ENCODE assay signal across 9 cellular contexts in the genomic region with DNA sequence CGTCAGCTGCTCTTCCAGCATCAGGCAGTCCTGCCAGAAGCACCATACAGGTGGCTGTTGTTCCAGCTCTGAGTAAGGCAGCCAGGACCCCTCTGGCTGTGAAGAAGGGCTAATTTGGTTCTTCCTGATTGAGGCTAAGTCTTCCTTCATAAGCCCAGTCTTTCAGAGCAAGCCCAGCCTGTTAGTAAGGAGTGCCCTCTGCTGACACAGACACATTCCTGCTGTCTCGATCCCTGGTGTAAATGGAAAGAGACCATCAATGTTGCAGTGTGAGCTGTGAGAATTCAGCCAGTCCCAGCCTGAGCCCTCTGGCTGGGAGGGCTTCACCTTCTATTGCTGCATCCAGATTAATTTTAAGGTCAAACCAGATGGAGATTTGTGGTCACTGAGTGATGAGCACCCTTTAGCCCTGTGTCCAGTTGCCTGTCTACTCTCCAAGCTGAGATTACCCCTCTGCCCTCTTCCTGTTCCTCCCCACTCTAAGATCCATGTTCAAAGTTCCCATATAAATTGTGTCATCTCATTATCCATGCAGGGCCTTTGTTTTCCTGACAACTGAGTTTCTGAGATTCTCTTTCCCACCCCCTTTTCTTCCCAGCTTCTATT. TPM values are rescaled to one million over a fixed set of nuclear protein-coding genes. Genes with fewer than 3 reads are reported as not detected.
A peak's percentile ranks its signal among the peaks of the same experiment; 100 is the strongest.
DNase-seq lines count a peak whose midpoint lies in the region; ATAC-seq and TF ChIP-seq lines count a peak whose summit lies in the region.
"Had no signal": no experiment of that assay in that cellular context is flagged by ENCODE, and none has a peak within 500 bp of the region (broad histone marks: within the 10 kb centered on the region; RNA-seq: fewer than 3 reads in every experiment).

No MANE protein-coding gene starts in this region.

- peak; percentile 11 for DNase-seq in AG08395 (ENCODE audit: low spot score)
- DNase-seq in H7 = peak; percentile 75
- peak; percentile 49 for DNase-seq in SKM-1 (lab: John Stamatoyannopoulos, UW; ENCODE audit: unreplicated experiment)
- DNase-seq in cardiac muscle cell (ENCODE audit: low read depth in 1 of 2, low spot score in 1 of 2) = peak; percentile 59 to 60
- no peak for DNase-seq in CD4-positive, alpha-beta T cell

- no peaks in the 10 kb centered on the region for H3K36me3 ChIP-seq in H7 (replicated peaks; ENCODE audit: control insufficient read depth, insufficient read depth, low read length)
- no peaks in the 10 kb centered on the region for H3K36me3 ChIP-seq in cardiac muscle cell

- H3K27ac Mint-ChIP-seq in stimulated activated memory B cell treated with anti-CD40 and anti-IgM and Interleukin-4, amounts not matched to agents 10 μg/mL and 1 μg/mL and 100 μg/mL, for 72 hours = no peak overlapping the region
- H3K27ac Mint-ChIP-seq in CD4-positive, alpha-beta T cell = no peak overlapping the region
- H3K27ac Mint-ChIP-seq: activated naive CD8-positive, alpha-beta T cell had no signal

- no peak overlapping the region for H3K27ac ChIP-seq in cardiac muscle cell
- no peak overlapping the region for H3K27ac ChIP-seq in CD4-positive, alpha-beta T cell (ENCODE audit: low read depth, low read length)

- no peak overlapping the region for H3K4me3 ChIP-seq in H7 (ENCODE audit: insufficient read depth, low read depth, low read length)
- no peak overlapping the region for H3K4me3 ChIP-seq in cardiac muscle cell

- no peaks in the 10 kb centered on the region for H3K27me3 Mint-ChIP-seq in stimulated activated memory B cell treated with anti-CD40 and anti-IgM and Interleukin-4, amounts not matched to agents 10 μg/mL and 1 μg/mL and 100 μg/mL, for 72 hours
- peaks cover 35% of the 10 kb centered on the region for H3K27me3 Mint-ChIP-seq in CD4-positive, alpha-beta T cell

- no peaks in the 10 kb centered on the region for H3K27me3 ChIP-seq in H7 (ENCODE audit: control insufficient read depth, insufficient read depth, low read length)
- H3K27me3 ChIP-seq in cardiac muscle cell = peaks cover 9% of the 10 kb centered on the region
- H3K27me3 ChIP-seq in CD4-positive, alpha-beta T cell (ENCODE audit: control insufficient read depth, insufficient read depth, low read length) = no peaks in the 10 kb centered on the region

- CTCF ChIA-PET in CD4-positive, alpha-beta T cell (lab: Charles Lee) = no interaction called here

- no peaks in the 10 kb centered on the region for H3K36me3 Mint-ChIP-seq in stimulated activated memory B cell treated with anti-CD40 and anti-IgM and Interleukin-4, amounts not matched to agents 10 μg/mL and 1 μg/mL and 100 μg/mL, for 72 hours
- no peaks in the 10 kb centered on the region for H3K36me3 Mint-ChIP-seq in CD4-positive, alpha-beta T cell (ENCODE audit: low read depth)
- H3K36me3 Mint-ChIP-seq: activated naive CD8-positive, alpha-beta T cell had no signal

- H3K9me3 Mint-ChIP-seq in stimulated activated memory B cell treated with anti-CD40 and anti-IgM and Interleukin-4, amounts not matched to agents 10 μg/mL and 1 μg/mL and 100 μg/mL, for 72 hours = no peaks in the 10 kb centered on the region
- H3K9me3 Mint-ChIP-seq in CD4-positive, alpha-beta T cell = no peaks in the 10 kb centered on the region

- ATAC-seq in stimulated activated memory B cell treated with anti-CD40 and anti-IgM and Interleukin-4, amounts not matched to agents 10 μg/mL and 1 μg/mL and 100 μg/mL, for 72 hours = peak; percentile 75
- no peak for ATAC-seq in CD4-positive, alpha-beta T cell (ENCODE audit: poor library complexity)
- ATAC-seq in GM19463 (IDR thresholded peaks at IDR 0.05; ENCODE audit: unreplicated experiment) (no peak), GM19452 (IDR thresholded peaks at IDR 0.05; ENCODE audit: unreplicated experiment) (no peak)

- intact Hi-C loops in CD4-positive, alpha-beta T cell (cut with DNase I, micrococcal nuclease) = no loop called here

- H3K9me3 ChIP-seq in cardiac muscle cell (ENCODE audit: low read depth) = no peaks in the 10 kb centered on the region
- H3K9me3 ChIP-seq in CD4-positive, alpha-beta T cell (ENCODE audit: control insufficient read depth, low read length) = no peaks in the 10 kb centered on the region

- H3K4me1 Mint-ChIP-seq in stimulated activated memory B cell treated with anti-CD40 and anti-IgM and Interleukin-4, amounts not matched to agents 10 μg/mL and 1 μg/mL and 100 μg/mL, for 72 hours = peaks cover 27% of the 10 kb centered on the region
- no peaks in the 10 kb centered on the region for H3K4me1 Mint-ChIP-seq in CD4-positive, alpha-beta T cell (ENCODE audit: low read depth)

- peak; percentile 60 for TF ChIP-seq CTCF in cardiac muscle cell (IDR thresholded peaks at IDR 0.05; ENCODE audit: low read depth, low read length)
- TF ChIP-seq CTCF in CD4-positive, alpha-beta T cell (IDR thresholded peaks at IDR 0.05) = no peak

- H3K4me1 ChIP-seq in cardiac muscle cell (ENCODE audit: low read depth) = no peaks in the 10 kb centered on the region

- H3K4me3 Mint-ChIP-seq in stimulated activated memory B cell treated with anti-CD40 and anti-IgM and Interleukin-4, amounts not matched to agents 10 μg/mL and 1 μg/mL and 100 μg/mL, for 72 hours = no peak overlapping the region
- H3K4me3 Mint-ChIP-seq in CD4-positive, alpha-beta T cell = no peak overlapping the region
- H3K4me3 Mint-ChIP-seq: activated naive CD8-positive, alpha-beta T cell had no signal

- POLR2A ChIA-PET in CD4-positive, alpha-beta T cell (lab: Charles Lee) = no interaction called here

RNA-seq across cellular contexts. Expression of gene KIRREL1, which starts 44.8 kb away (rescaled TPM):
- total RNA-seq in H7 (2014; rRNA removed; shearing (Covaris generic)) = 48.2 and 56.5 TPM in 2 replicates
- 24.8 and 33.2 TPM in 2 replicates for total RNA-seq in cardiac muscle cell
- polyA plus RNA-seq in cardiac muscle cell = 8.2 and 10.6 TPM in 2 replicates
- not detected for total RNA-seq in CD4-positive, alpha-beta T cell

Comparison
In these comparisons a context has a peak if more than half of its experiments do, and no peak if none do; other contexts are left out.
1. DNase-seq: peak in AG08395 (single experiment), H7 (single experiment), SKM-1 (single experiment) and cardiac muscle cell (2 of 2); none in CD4-positive, alpha-beta T cell (0 of 10).
2. RNA of gene KIRREL1, which starts 44.8 kb away (total RNA-seq): 48.2 to 56.5 TPM in H7 and 24.8 to 33.2 TPM in cardiac muscle cell; not detected in CD4-positive, alpha-beta T cell; every median in the first group is over 10 times any median in the second.